11 cellular contexts compared by ENCODE assay signal in the genomic region with DNA sequence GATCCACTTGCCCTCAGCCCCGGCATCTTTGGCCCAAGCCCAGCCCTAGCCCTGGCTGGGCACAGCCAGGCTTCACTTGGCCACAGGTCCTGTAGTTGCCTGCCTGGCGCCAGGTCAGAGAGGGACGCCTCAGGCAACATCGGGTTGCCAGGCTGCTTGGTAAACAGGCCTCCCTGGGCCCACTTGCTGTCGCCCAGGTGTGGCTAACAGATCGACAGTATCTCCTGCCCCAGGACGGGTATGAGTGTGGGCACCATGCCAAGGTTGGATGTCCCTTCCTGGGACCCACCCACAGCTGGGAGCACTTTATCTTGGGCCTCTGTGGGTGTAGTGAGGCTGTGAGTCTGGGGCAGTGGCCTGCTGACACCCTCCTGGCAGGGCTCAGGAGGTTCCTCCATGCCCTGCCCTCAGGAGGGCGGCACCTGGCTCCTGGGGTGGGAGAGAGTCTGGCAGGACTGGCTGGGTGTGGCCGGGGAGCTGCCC. TPM values are rescaled to one million over a fixed set of nuclear protein-coding genes. Genes with fewer than 3 reads are reported as not detected.
DNase-seq lines count a peak whose midpoint lies in the region; ATAC-seq, FAIRE-seq and TF ChIP-seq lines count a peak whose summit lies in the region.
"Had no signal": no experiment of that assay in that cellular context is flagged by ENCODE, and none has a peak within 500 bp of the region (broad histone marks: within the 10 kb centered on the region; RNA-seq: fewer than 3 reads in every experiment).

No MANE protein-coding gene starts in this region.

- H3K36me3 ChIP-seq in bronchial epithelial cell (ENCODE audit: control insufficient read depth, insufficient read depth, low read length) (peaks cover 2% of the 10 kb centered on the region), lung (ENCODE audit: control insufficient read depth in 2 of 2, insufficient read depth in 2 of 2, low read length in 2 of 2) (no peaks in the 10 kb centered on the region), vagina (no peaks in the 10 kb centered on the region)

- H3K27me3 ChIP-seq in bronchial epithelial cell (ENCODE audit: control insufficient read depth, insufficient read depth, low read length) = no peaks in the 10 kb centered on the region
- no peaks in the 10 kb centered on the region for H3K27me3 ChIP-seq in lung (ENCODE audit: control insufficient read depth, insufficient read depth)
- no peaks in the 10 kb centered on the region for H3K27me3 ChIP-seq in vagina

- intact Hi-C loops in vagina (cut with DNase I) = no loop called here

- peaks cover 26% of the 10 kb centered on the region for H3K4me1 Mint-ChIP-seq in glutamatergic neuron (ENCODE audit: low read depth, unreplicated experiment)

- H3K9me3 ChIP-seq in lung (ENCODE audit: control insufficient read depth in 2 of 2, insufficient read depth in 1 of 2, low read length in 1 of 2) (no peaks in the 10 kb centered on the region), vagina (no peaks in the 10 kb centered on the region)

- ATAC-seq in lung (ENCODE audit: insufficient read depth, low FRiP score) (no peak), GM18868 (IDR thresholded peaks at IDR 0.05; ENCODE audit: unreplicated experiment) (no peak)

- H3K4me1 ChIP-seq in lung (ENCODE audit: control insufficient read depth in 2 of 2, insufficient read depth in 2 of 2, low read length in 2 of 2) = peaks cover 0 to 7% of the 10 kb centered on the region in 2 donors
- peaks cover 54% of the 10 kb centered on the region for H3K4me1 ChIP-seq in vagina

- H3K4me3 Mint-ChIP-seq in glutamatergic neuron (ENCODE audit: unreplicated experiment) = no peak overlapping the region
- H3K4me3 Mint-ChIP-seq: dendritic cell treated with granulocyte-macrophage colony-stimulating factor and Interleukin-4, amounts not matched to agents 40 ng/mL and 50 ng/mL, for 4 days had no signal

- DNase-seq in NCI-H345 (lab: John Stamatoyannopoulos, UW) (peak; percentile 42), NCI-H345 treated with DMSO at 0.1 percent for 48 hours (lab: John Stamatoyannopoulos, UW; ENCODE audit: unreplicated experiment) (no peak), bronchial epithelial cell (ENCODE audit: low read depth) (peak; percentile 59), lung (ENCODE audit: low spot score) (peak; percentile 47), vagina (ENCODE audit: extremely low spot score in 2 of 2) (no peak), COR-L47 (lab: John Stamatoyannopoulos, UW) (no peak), glutamatergic neuron (no peak)

- H3K9me3 Mint-ChIP-seq in glutamatergic neuron (ENCODE audit: unreplicated experiment) = peaks cover 10% of the 10 kb centered on the region
- H3K9me3 Mint-ChIP-seq: dendritic cell treated with granulocyte-macrophage colony-stimulating factor and Interleukin-4, amounts not matched to agents 40 ng/mL and 50 ng/mL, for 4 days had no signal

- TF ChIP-seq CTCF in bronchial epithelial cell (IDR thresholded peaks at IDR 0.05; ENCODE audit: insufficient read depth, low read length, severe bottlenecking) = no peak
- TF ChIP-seq CTCF in lung (IDR thresholded peaks at IDR 0.05; ENCODE audit: control extremely low read depth, extremely low read depth) = no peak
- TF ChIP-seq CTCF in vagina (IDR thresholded peaks at IDR 0.05) = no peak
- TF ChIP-seq CTCF in glutamatergic neuron (IDR thresholded peaks at IDR 0.05; ENCODE audit: partially characterized antibody, unreplicated experiment) = no peak

- 59 to 75% methylated on average over 9 of the region's 9 CpGs for WGBS in lung, 2 donors

- no peak overlapping the region for H3K27ac Mint-ChIP-seq in glutamatergic neuron (ENCODE audit: unreplicated experiment)
- H3K27ac Mint-ChIP-seq: dendritic cell treated with granulocyte-macrophage colony-stimulating factor and Interleukin-4, amounts not matched to agents 40 ng/mL and 50 ng/mL, for 4 days had no signal

- H3K36me3 Mint-ChIP-seq in glutamatergic neuron (ENCODE audit: unreplicated experiment) = no peaks in the 10 kb centered on the region

- no peak for TF ChIP-seq POLR2A in vagina (IDR thresholded peaks at IDR 0.05)

- FAIRE-seq in bronchial epithelial cell (lab: Jason Lieb, UNC) = no peak
- FAIRE-seq: TTC549 had no signal

- H3K27ac ChIP-seq in lung (ENCODE audit: low read depth in 1 of 2, low read length in 1 of 2) (peak overlapping the region in 1 of 2 donors; percentile 73), vagina (peak overlapping the region; percentile 28)

- H3K4me3 ChIP-seq in bronchial epithelial cell (ENCODE audit: low read depth, low read length) (no peak overlapping the region), lung (no peak overlapping the region), vagina (no peak overlapping the region)

- peaks cover 15% of the 10 kb centered on the region for H3K27me3 Mint-ChIP-seq in glutamatergic neuron (ENCODE audit: unreplicated experiment)
- H3K27me3 Mint-ChIP-seq: dendritic cell treated with granulocyte-macrophage colony-stimulating factor and Interleukin-4, amounts not matched to agents 40 ng/mL and 50 ng/mL, for 4 days; progenitor cell of endocrine pancreas had no signal

RNA-seq across cellular contexts. Expression of a gene that starts 27.9 kb away (rescaled TPM):
- total RNA-seq in bronchial epithelial cell = 9.2 and 14.3 TPM in 2 replicates
- total RNA-seq in lung = 10 to 100 TPM; 19.9 to 35.5 TPM
- 10 to 100 TPM; 24.8 to 30.9 TPM for polyA plus RNA-seq in lung
- 28.2 TPM for total RNA-seq in vagina
- 133 TPM for total RNA-seq in glutamatergic neuron (ENCODE audit: unreplicated experiment)

RNA-seq across cellular contexts. Expression of a gene that starts 29.2 kb away (rescaled TPM):
- total RNA-seq in bronchial epithelial cell (110 and 144 TPM in 2 replicates), lung (10 to 100 TPM; 54.7 to 73.9 TPM), vagina (42.7 TPM), glutamatergic neuron (ENCODE audit: unreplicated experiment) (47.2 TPM)
- polyA plus RNA-seq in lung = 10 to 100 TPM; 60.9 to 77.8 TPM

RNA-seq across cellular contexts. Expression of a gene that starts 29.4 kb away (rescaled TPM):
- 37.5 and 42.1 TPM in 2 replicates for total RNA-seq in bronchial epithelial cell
- total RNA-seq in lung = 10 to 100 TPM; 17.7 to 20.4 TPM
- polyA plus RNA-seq in lung = 10 to 100 TPM; 15.6 to 16.8 TPM
- total RNA-seq in vagina = 21.9 TPM
- total RNA-seq in glutamatergic neuron (ENCODE audit: unreplicated experiment) = 31.8 TPM

RNA-seq across cellular contexts. Expression of a gene that starts 51.0 kb away (rescaled TPM):
- total RNA-seq in bronchial epithelial cell (0.26 and 0.38 TPM in 2 replicates), lung (1 to 10 TPM; 7.5 to 9.0 TPM), vagina (2.5 TPM), glutamatergic neuron (ENCODE audit: unreplicated experiment) (0.44 TPM)
- 10 to 100 TPM in 1 of 2 donors, 1 to 10 TPM in 1; 4.2 to 48.7 TPM for polyA plus RNA-seq in lung

Comparison
In these comparisons a context has a peak if more than half of its experiments do, and no peak if none do; other contexts are left out.
1. DNase-seq: peak in NCI-H345 (single experiment), bronchial epithelial cell (single experiment) and lung (single experiment); none in NCI-H345 treated with DMSO at 0.1 percent for 48 hours (single experiment), vagina (0 of 2), COR-L47 (single experiment) and glutamatergic neuron (single experiment).